ENCODE assay signal across 8 cellular contexts in genomic region chr5:40486437-40487270, GRCh38.
DNase-seq lines count a peak whose midpoint lies in the region; ATAC-seq and TF ChIP-seq lines count a peak whose summit lies in the region.

No MANE protein-coding gene starts in this region.

- intact Hi-C loops in naive thymus-derived CD4-positive, alpha-beta T cell (cut with micrococcal nuclease): loop anchor here (1.0 to 10.0 kb wide), 10 partner anchors 44 to 268 kb away; partner anchors contain the start of genes PTGER4 (in 1 of the 2) and TTC33 (in 1 of the 2)

- H3K4me3 ChIP-seq in GM12865 (ENCODE audit: low read depth, low read length): no peak overlapping the region
- no peak overlapping the region for H3K4me3 ChIP-seq in naive thymus-derived CD4-positive, alpha-beta T cell (ENCODE audit: low read length)

- H3K36me3 ChIP-seq in naive thymus-derived CD4-positive, alpha-beta T cell (ENCODE audit: control insufficient read depth in 2 of 3, insufficient read depth in 3 of 3, low read length in 3 of 3): no peaks in the 10 kb centered on the region

- no peaks in the 10 kb centered on the region for H3K27me3 ChIP-seq in naive thymus-derived CD4-positive, alpha-beta T cell (ENCODE audit: control insufficient read depth in 2 of 2, insufficient read depth in 2 of 2, low read length in 2 of 2)

- no peak for TF ChIP-seq CTCF in GM12865 (IDR thresholded peaks at IDR 0.05; ENCODE audit: insufficient read depth, low read depth, low read length, missing control alignments)

- peaks cover 0 to 5% (median 0%) of the 10 kb centered on the region in 11 donors for H3K9me3 Mint-ChIP-seq in naive thymus-derived CD4-positive, alpha-beta T cell

- H3K27ac Mint-ChIP-seq in naive thymus-derived CD4-positive, alpha-beta T cell: peak overlapping the region in 8 of 9 donors; percentile 5 to 87 (median 59)

- DNase-seq in GM12865 (ENCODE audit: low read depth): peak; percentile 79
- peak; percentile 100 for DNase-seq in NOMO-1 treated with DMSO at 0.1 percent for 48 hours (lab: John Stamatoyannopoulos, UW; ENCODE audit: unreplicated experiment)
- DNase-seq in activated T-cell treated with anti-CD3 and anti-CD28 coated beads, Interleukin-2, amount 50 U/mL, for 1 hour: peak; percentile 35
- peak in 8 of 9 donors; percentile 31 to 76 (median 56) for DNase-seq in naive thymus-derived CD4-positive, alpha-beta T cell
- no peak for DNase-seq in NCI-H2171 (lab: John Stamatoyannopoulos, UW)
- no peak for DNase-seq in NCI-H526 treated with DMSO at 0.1 percent for 48 hours (lab: John Stamatoyannopoulos, UW)
- DNase-seq in DMS114 treated with DMSO at 0.1 percent for 48 hours (lab: John Stamatoyannopoulos, UW; ENCODE audit: unreplicated experiment): no peak

- no peak overlapping the region for H3K27ac ChIP-seq in naive thymus-derived CD4-positive, alpha-beta T cell (ENCODE audit: low read depth, low read length)

- POLR2A ChIA-PET in naive thymus-derived CD4-positive, alpha-beta T cell (lab: Charles Lee): no interaction called here

- peak overlapping the region in 4 of 10 donors; percentile 2 to 52 (median 48) for H3K4me3 Mint-ChIP-seq in naive thymus-derived CD4-positive, alpha-beta T cell

- peak; percentile 41 for ATAC-seq in HG02642 (IDR thresholded peaks at IDR 0.05; ENCODE audit: poor library complexity, unreplicated experiment)
- peak; percentile 81 for ATAC-seq in naive thymus-derived CD4-positive, alpha-beta T cell

- peaks cover 0 to 9% (median 0%) of the 10 kb centered on the region in 5 donors for H3K36me3 Mint-ChIP-seq in naive thymus-derived CD4-positive, alpha-beta T cell

- CTCF ChIA-PET in naive thymus-derived CD4-positive, alpha-beta T cell (lab: Charles Lee): no interaction called here

- no peaks in the 10 kb centered on the region for H3K9me3 ChIP-seq in naive thymus-derived CD4-positive, alpha-beta T cell (ENCODE audit: control insufficient read depth in 2 of 3, low read length in 3 of 3)

- H3K4me1 ChIP-seq in naive thymus-derived CD4-positive, alpha-beta T cell (ENCODE audit: control insufficient read depth in 2 of 2, insufficient read depth in 2 of 2, low read length in 2 of 2): peaks cover 6 to 12% of the 10 kb centered on the region in 2 donors

- H3K27me3 Mint-ChIP-seq in naive thymus-derived CD4-positive, alpha-beta T cell: no peaks in the 10 kb centered on the region

- H3K4me1 Mint-ChIP-seq in naive thymus-derived CD4-positive, alpha-beta T cell: peaks cover 6 to 69% (median 30%) of the 10 kb centered on the region in 7 donors

Comparison
In these comparisons a context has a peak if more than half of its experiments do, and no peak if none do; other contexts are left out.
1. DNase-seq: peak in GM12865 (single experiment), NOMO-1 treated with DMSO at 0.1 percent for 48 hours (single experiment), activated T-cell treated with anti-CD3 and anti-CD28 coated beads, Interleukin-2, amount 50 U/mL, for 1 hour (single experiment) and naive thymus-derived CD4-positive, alpha-beta T cell (8 of 9); none in NCI-H2171 (single experiment), NCI-H526 treated with DMSO at 0.1 percent for 48 hours (single experiment) and DMS114 treated with DMSO at 0.1 percent for 48 hours (single experiment).